Comparison of ENCODE assay signal across 2 cellular contexts in genomic region chr10:95519132-95519487, GRCh38.
TF ChIP-seq lines count a peak whose summit lies in the region.

No MANE protein-coding gene starts in this region.

TF ChIP-seq in GM23338, 12 proteins besides CTCF, POLR2A, EP300 and RAD21:
- TF ChIP-seq ETS1 (IDR thresholded peaks at IDR 0.05) (no peak), JUNB (IDR thresholded peaks at IDR 0.05; ENCODE audit: unreplicated experiment) (no peak), ZNF331 (CRISPR knock-in tag; IDR thresholded peaks at IDR 0.05; ENCODE audit: low read depth) (no peak), NANOG (IDR thresholded peaks at IDR 0.05; ENCODE audit: borderline replicate concordance) (no peak)

TF ChIP-seq in HepG2, 621 proteins besides CTCF, POLR2A, EP300 and RAD21:
- peak; percentile 56 for TF ChIP-seq ZNF687 (CRISPR knock-in tag; IDR thresholded peaks at IDR 0.05)
- no peak for TF ChIP-seq SRF (IDR thresholded peaks at IDR 0.05; ENCODE audit: low read depth, low read length)
- peak; percentile 22; the same call in 1 of the 2 replicates for TF ChIP-seq STAG1 (CRISPR knock-in tag; IDR thresholded peaks at IDR 0.05)
- no peak for TF ChIP-seq ARID5B (CRISPR knock-in tag; IDR thresholded peaks at IDR 0.05)
